Comparison of ENCODE assay signal across 15 cellular contexts in genomic region chr1:7477593-7477992, GRCh38.
DNase-seq lines count a peak whose midpoint lies in the region; ATAC-seq and TF ChIP-seq lines count a peak whose summit lies in the region.
"Had no signal": no experiment of that assay in that cellular context is flagged by ENCODE, and none has a peak within 500 bp of the region (broad histone marks: within the 10 kb centered on the region; RNA-seq: fewer than 3 reads in every experiment).

No MANE protein-coding gene starts in this region.

- no peak overlapping the region for H3K4me2 ChIP-seq in hepatocyte
- H3K4me2 ChIP-seq: BLaER1 had no signal

- no peak overlapping the region for H3K4me3 Mint-ChIP-seq in glutamatergic neuron (ENCODE audit: unreplicated experiment)
- H3K4me3 Mint-ChIP-seq: CD8-positive, alpha-beta memory T cell; H9 had no signal

- no peaks in the 10 kb centered on the region for H3K36me3 ChIP-seq in left ventricle myocardium inferior
- no peaks in the 10 kb centered on the region for H3K36me3 ChIP-seq in hepatocyte (replicated peaks; ENCODE audit: insufficient read depth, low read depth)
- no peaks in the 10 kb centered on the region for H3K36me3 ChIP-seq in sigmoid colon
- no peaks in the 10 kb centered on the region for H3K36me3 ChIP-seq in upper lobe of right lung
- H3K36me3 ChIP-seq: BLaER1 had no signal

- no peak for DNase-seq in left ventricle myocardium inferior
- no peak for DNase-seq in cardiac septum (ENCODE audit: low spot score)
- DNase-seq in hepatocyte (ENCODE audit: low spot score) = no peak
- DNase-seq in sigmoid colon = no peak
- no peak for DNase-seq in upper lobe of right lung
- no peak for DNase-seq in glutamatergic neuron
- no peak for DNase-seq in OCI-M2 (lab: John Stamatoyannopoulos, UW; ENCODE audit: unreplicated experiment)
- no peak for DNase-seq in NK-92 (lab: John Stamatoyannopoulos, UW; ENCODE audit: unreplicated experiment)
- DNase-seq: CD8-positive, alpha-beta memory T cell; H9; NCI-H1105; NCI-H187; NCI-H69; PC-3 had no signal

- H3K36me3 Mint-ChIP-seq in glutamatergic neuron (ENCODE audit: unreplicated experiment) = no peaks in the 10 kb centered on the region
- H3K36me3 Mint-ChIP-seq: CD8-positive, alpha-beta memory T cell had no signal

- ATAC-seq in upper lobe of right lung = no peak
- ATAC-seq: PC-3 had no signal

- peaks cover 1% of the 10 kb centered on the region for H3K9me3 Mint-ChIP-seq in glutamatergic neuron (ENCODE audit: unreplicated experiment)
- H3K9me3 Mint-ChIP-seq: CD8-positive, alpha-beta memory T cell; H9 had no signal

- H3K79me2 ChIP-seq in hepatocyte = no peaks in the 10 kb centered on the region

- H3K4me3 ChIP-seq in left ventricle myocardium inferior (no peak overlapping the region), hepatocyte (no peak overlapping the region), sigmoid colon (no peak overlapping the region), upper lobe of right lung (no peak overlapping the region)
- H3K4me3 ChIP-seq: BLaER1 had no signal

- peaks cover 6% of the 10 kb centered on the region for H3K4me1 Mint-ChIP-seq in glutamatergic neuron (ENCODE audit: low read depth, unreplicated experiment)
- H3K4me1 Mint-ChIP-seq: CD8-positive, alpha-beta memory T cell; H9 had no signal

- H3K27ac ChIP-seq in left ventricle myocardium inferior (replicated peaks) (peak overlapping the region; percentile 64), hepatocyte (peak overlapping the region; percentile 14), sigmoid colon (peak overlapping the region; percentile 53 to 70 (median 66)), upper lobe of right lung (peak overlapping the region; percentile 65)
- H3K27ac ChIP-seq: BLaER1 had no signal

- H4K20me1 ChIP-seq in hepatocyte (ENCODE audit: insufficient read depth, poor library complexity, severe bottlenecking) = no peaks in the 10 kb centered on the region
- H4K20me1 ChIP-seq: BLaER1 had no signal

- intact Hi-C loops in left ventricle myocardium inferior (cut with micrococcal nuclease) (no loop called here), cardiac septum (cut with DNase I) (no loop called here), sigmoid colon (cut with DNase I) (loop anchor here (10.0 kb wide), 1 partner anchor 183 kb away; no protein-coding TSS in a partner anchor), upper lobe of right lung (cut with DNase I) (no loop called here)

- H3K4me1 ChIP-seq in left ventricle myocardium inferior (peaks cover 20% of the 10 kb centered on the region), hepatocyte (ENCODE audit: insufficient read depth) (peaks cover 11% of the 10 kb centered on the region), sigmoid colon (peaks cover 0 to 13% (median 9%) of the 10 kb centered on the region in 4 donors), upper lobe of right lung (peaks cover 31% of the 10 kb centered on the region)

- WGBS in hepatocyte (ENCODE audit: low lambda C conversion rate, missing lambda C conversion rate) = 82% methylated on average over 12 of the region's 12 CpGs
- WGBS in sigmoid colon, 2 donors = 81 to 86% methylated on average over 12 of the region's 12 CpGs

- H3K27ac Mint-ChIP-seq in glutamatergic neuron (ENCODE audit: unreplicated experiment) = no peak overlapping the region
- H3K27ac Mint-ChIP-seq: CD8-positive, alpha-beta memory T cell; H9 had no signal

- TF ChIP-seq EP300 in sigmoid colon (IDR thresholded peaks at IDR 0.05) = no peak

- TF ChIP-seq CTCF in left ventricle myocardium inferior (IDR thresholded peaks at IDR 0.05; ENCODE audit: borderline replicate concordance) (no peak), hepatocyte (IDR thresholded peaks at IDR 0.05; ENCODE audit: poor library complexity) (no peak), sigmoid colon (IDR thresholded peaks at IDR 0.05) (no peak), upper lobe of right lung (IDR thresholded peaks at IDR 0.05) (no peak), glutamatergic neuron (IDR thresholded peaks at IDR 0.05; ENCODE audit: partially characterized antibody, unreplicated experiment) (no peak)

- H3K9me3 ChIP-seq in left ventricle myocardium inferior (replicated peaks) = no peaks in the 10 kb centered on the region
- no peaks in the 10 kb centered on the region for H3K9me3 ChIP-seq in hepatocyte (ENCODE audit: low read depth)
- H3K9me3 ChIP-seq in sigmoid colon = no peaks in the 10 kb centered on the region
- H3K9me3 ChIP-seq in upper lobe of right lung = no peaks in the 10 kb centered on the region
- H3K9me3 ChIP-seq: BLaER1 had no signal

- H3K9me2 ChIP-seq in hepatocyte (replicated peaks; ENCODE audit: insufficient read depth) = no peaks in the 10 kb centered on the region

- TF ChIP-seq POLR2A in sigmoid colon (IDR thresholded peaks at IDR 0.05) = no peak

- H3K27me3 ChIP-seq in left ventricle myocardium inferior (ENCODE audit: low read depth) (no peaks in the 10 kb centered on the region), hepatocyte (no peaks in the 10 kb centered on the region), sigmoid colon (no peaks in the 10 kb centered on the region), upper lobe of right lung (no peaks in the 10 kb centered on the region)
- H3K27me3 ChIP-seq: BLaER1 had no signal

- peaks cover 1% of the 10 kb centered on the region for H3K27me3 Mint-ChIP-seq in glutamatergic neuron (ENCODE audit: unreplicated experiment)
- H3K27me3 Mint-ChIP-seq: CD8-positive, alpha-beta memory T cell had no signal

- H2AFZ ChIP-seq in hepatocyte = no peak overlapping the region

Comparison
In these comparisons a context has a peak if more than half of its experiments do, and no peak if none do; other contexts are left out.
1. H3K27ac ChIP-seq: peak in every context shown above with its lines; median percentile 66 in sigmoid colon; 65 in upper lobe of right lung; 64 in left ventricle myocardium inferior; 14 in hepatocyte.